Comparison of ENCODE assay signal across 8 cellular contexts in genomic region chr12:104569348-104570173, GRCh38.
A peak's percentile ranks its signal among the peaks of the same experiment; 100 is the strongest.
DNase-seq lines count a peak whose midpoint lies in the region; ATAC-seq and TF ChIP-seq lines count a peak whose summit lies in the region.

No MANE protein-coding gene starts in this region.

- no peak overlapping the region for H2AFZ ChIP-seq in hepatocyte

- intact Hi-C loops in spleen (cut with DNase I; ENCODE audit: low total_unique reads): no loop called here

- H4K20me1 ChIP-seq in hepatocyte (ENCODE audit: insufficient read depth, poor library complexity, severe bottlenecking): no peaks in the 10 kb centered on the region

- H3K4me2 ChIP-seq in hepatocyte: no peak overlapping the region

- in situ Hi-C loops in ACHN (cut with HindIII; ENCODE audit: low pct_ligation_motif_present, low pct_unique_long_range_greater_than_20kb, low sequenced_read_pairs): no loop called here

- 20 to 39% (median 28%) methylated on average over 8 of the region's 8 CpGs for WGBS in spleen, 5 donors
- 83% methylated on average over 8 of the region's 8 CpGs for WGBS in hepatocyte (ENCODE audit: low lambda C conversion rate, missing lambda C conversion rate)

- H3K27me3 ChIP-seq in spleen (replicated peaks in 1 of 7) (no peaks in the 10 kb centered on the region), hepatocyte (no peaks in the 10 kb centered on the region)

- no peaks in the 10 kb centered on the region for H3K79me2 ChIP-seq in hepatocyte

- H3K9me3 ChIP-seq in spleen: peaks cover 0 to 5% (median 3%) of the 10 kb centered on the region in 8 donors
- H3K9me3 ChIP-seq in hepatocyte (ENCODE audit: low read depth): no peaks in the 10 kb centered on the region

- H3K4me1 ChIP-seq in spleen (peaks cover 28 to 69% (median 44%) of the 10 kb centered on the region in 6 donors), hepatocyte (ENCODE audit: insufficient read depth) (no peaks in the 10 kb centered on the region)

- peak overlapping the region in 7 of 8 donors; percentile 48 to 87 (median 81) for H3K27ac ChIP-seq in spleen
- no peak overlapping the region for H3K27ac ChIP-seq in hepatocyte

- peak; percentile 77 for DNase-seq in KG1 (lab: John Stamatoyannopoulos, UW)
- DNase-seq in activated T-cell treated with anti-CD3 and anti-CD28 coated beads, Interleukin-2, amount 50 U/mL, for 48 hours: peak; percentile 45 to 55
- DNase-seq in spleen: peak; percentile 86
- DNase-seq in NCI-H2171 (lab: John Stamatoyannopoulos, UW): no peak
- DNase-seq in hepatocyte (ENCODE audit: low spot score): no peak
- DNase-seq in ACHN: no peak

- H3K36me3 ChIP-seq in spleen (peaks cover 0 to 5% (median 0%) of the 10 kb centered on the region in 6 donors), hepatocyte (replicated peaks; ENCODE audit: insufficient read depth, low read depth) (no peaks in the 10 kb centered on the region)

- H3K4me3 ChIP-seq in GM12875 (ENCODE audit: low read depth, low read length): peak overlapping the region; percentile 38
- H3K4me3 ChIP-seq in spleen: peak overlapping the region in 1 of 8 donors; percentile 43
- H3K4me3 ChIP-seq in hepatocyte: no peak overlapping the region

- no peak for TF ChIP-seq POLR2A in spleen (IDR thresholded peaks at IDR 0.05)

- peak; percentile 74 for ATAC-seq in GM21526 (IDR thresholded peaks at IDR 0.05; ENCODE audit: low FRiP score, unreplicated experiment)

- H3K9me2 ChIP-seq in hepatocyte (replicated peaks; ENCODE audit: insufficient read depth): no peaks in the 10 kb centered on the region

- no peak for TF ChIP-seq CTCF in GM12875 (IDR thresholded peaks at IDR 0.05; ENCODE audit: borderline replicate concordance, insufficient read depth, low read depth, low read length)
- no peak for TF ChIP-seq CTCF in spleen (IDR thresholded peaks at IDR 0.05 in 8 of 11, conservative IDR thresholded peaks at IDR 0.05 in 3 of 11)
- no peak for TF ChIP-seq CTCF in hepatocyte (IDR thresholded peaks at IDR 0.05; ENCODE audit: poor library complexity)

Comparison
In these comparisons a context has a peak if more than half of its experiments do, and no peak if none do; other contexts are left out.
1. DNase-seq: peak in KG1 (single experiment), activated T-cell treated with anti-CD3 and anti-CD28 coated beads, Interleukin-2, amount 50 U/mL, for 48 hours (2 of 2) and spleen (single experiment); none in NCI-H2171 (single experiment), hepatocyte (single experiment) and ACHN (single experiment).